Comparison of ENCODE assay signal across 23 cellular contexts in the genomic region with DNA sequence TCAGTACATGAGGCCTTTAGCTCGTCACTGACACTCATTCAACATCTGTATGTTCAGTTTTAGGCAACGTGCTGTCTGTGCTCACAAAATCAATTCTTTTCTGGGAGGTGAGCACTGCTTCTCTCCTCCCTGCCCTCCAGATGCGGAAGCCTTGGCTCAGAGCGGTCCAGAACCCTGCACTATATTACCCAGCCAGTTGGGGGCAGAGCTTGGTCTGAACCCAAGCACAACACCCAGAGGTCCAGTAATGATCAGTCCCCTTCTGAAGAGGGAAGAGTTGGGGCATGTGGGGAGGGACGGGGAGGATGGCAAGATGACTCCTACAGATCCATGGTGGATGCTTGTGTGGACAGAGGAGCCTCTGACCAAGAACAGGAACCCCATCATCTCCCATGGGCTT. TPM values are rescaled to one million over a fixed set of nuclear protein-coding genes. Genes with fewer than 3 reads are reported as not detected.
DNase-seq lines count a peak whose midpoint lies in the region; FAIRE-seq and TF ChIP-seq lines count a peak whose summit lies in the region.
"Had no signal": no experiment of that assay in that cellular context is flagged by ENCODE, and none has a peak within 500 bp of the region (broad histone marks: within the 10 kb centered on the region; RNA-seq: fewer than 3 reads in every experiment).

No MANE protein-coding gene starts in this region.

- no peaks in the 10 kb centered on the region for H3K9me3 Mint-ChIP-seq in neural progenitor cell
- no peaks in the 10 kb centered on the region for H3K9me3 Mint-ChIP-seq in Caco-2 (ENCODE audit: unreplicated experiment)

- TF ChIP-seq POLR2A in stomach (IDR thresholded peaks at IDR 0.05), result no peak

- H3K79me2 ChIP-seq in neural progenitor cell (ENCODE audit: low read depth), result no peaks in the 10 kb centered on the region

- H3K4me1 Mint-ChIP-seq in neural progenitor cell (no peaks in the 10 kb centered on the region), Caco-2 (ENCODE audit: low read depth, unreplicated experiment) (no peaks in the 10 kb centered on the region)

- DNase-seq in DMS53 (lab: John Stamatoyannopoulos, UW), result peak; percentile 28
- DNase-seq in DMS53 treated with DMSO at 0.1 percent for 48 hours (lab: John Stamatoyannopoulos, UW; ENCODE audit: unreplicated experiment), result no peak
- peak; percentile 6 for DNase-seq in NAMALWA (ENCODE audit: low spot score)
- DNase-seq in bronchial epithelial cell (ENCODE audit: low read depth), result no peak
- DNase-seq in neural progenitor cell (ENCODE audit: low spot score), result no peak
- DNase-seq in GM13977 (ENCODE audit: low spot score), result no peak
- no peak for DNase-seq in Caco-2
- DNase-seq in stomach, result no peak
- DNase-seq: 8988T; BE2C; CD8-positive, alpha-beta T cell; GF-D8; GM23248; KG1; NCI-H1092 treated with DMSO at 0.1 percent for 48 hours; NCI-H2081 treated with DMSO at 0.1 percent for 48 hours; NCI-H510A treated with DMSO at 0.1 percent for 48 hours; Peyer's patch had no signal

- H3K4me3 ChIP-seq in bronchial epithelial cell (ENCODE audit: low read depth, low read length) (no peak overlapping the region), neural progenitor cell (no peak overlapping the region), Caco-2 (ENCODE audit: low read depth, low read length) (no peak overlapping the region), stomach (no peak overlapping the region)
- H3K4me3 ChIP-seq: GM23248, Peyer's patch, SK-N-MC had no signal

- H3K36me3 ChIP-seq in bronchial epithelial cell (ENCODE audit: control insufficient read depth, insufficient read depth, low read length), result no peaks in the 10 kb centered on the region
- H3K36me3 ChIP-seq in neural progenitor cell, result no peaks in the 10 kb centered on the region
- no peaks in the 10 kb centered on the region for H3K36me3 ChIP-seq in Caco-2 (ENCODE audit: control insufficient read depth, insufficient read depth, low read length)
- H3K36me3 ChIP-seq in stomach, result no peaks in the 10 kb centered on the region
- H3K36me3 ChIP-seq: BE2C, Peyer's patch had no signal

- H3K27ac ChIP-seq in neural progenitor cell (no peak overlapping the region), stomach (no peak overlapping the region)
- H3K27ac ChIP-seq: GM23248, Peyer's patch, SK-N-MC had no signal

- FAIRE-seq in bronchial epithelial cell (lab: Jason Lieb, UNC), result peak; percentile 13
- FAIRE-seq: D721Med, GM12891, HepG2 had no signal

- H3K36me3 Mint-ChIP-seq in neural progenitor cell (no peaks in the 10 kb centered on the region), Caco-2 (ENCODE audit: insufficient read depth, unreplicated experiment) (no peaks in the 10 kb centered on the region)
- H3K36me3 Mint-ChIP-seq: CD8-positive, alpha-beta T cell had no signal

- POLR2A ChIA-PET in Caco-2 (lab: Charles Lee), result no interaction called here

- H2AFZ ChIP-seq in neural progenitor cell (replicated peaks), result no peak overlapping the region
- H2AFZ ChIP-seq: GM23248 had no signal

- no peaks in the 10 kb centered on the region for H3K9me3 ChIP-seq in neural progenitor cell (ENCODE audit: low read depth)
- H3K9me3 ChIP-seq in Caco-2, result no peaks in the 10 kb centered on the region
- peaks cover 0 to 6% (median 1%) of the 10 kb centered on the region in 4 donors for H3K9me3 ChIP-seq in stomach
- H3K9me3 ChIP-seq: BE2C, Peyer's patch had no signal

- WGBS in stomach, 5 donors, result 73 to 80% (median 80%) methylated on average over 4 to 5 of the region's 5 CpGs

- H4K20me1 ChIP-seq in neural progenitor cell (ENCODE audit: low read depth), result no peaks in the 10 kb centered on the region

- BruUV-seq in Caco-2 (replicated peaks; lab: Mats Ljungman, UMichigan), result no TSS peak

- H3F3A ChIP-seq in neural progenitor cell (ENCODE audit: low read depth), result no peaks in the 10 kb centered on the region

- CTCF ChIA-PET in Caco-2 (lab: Charles Lee), result no interaction called here

- intact Hi-C loops in Caco-2 (cut with micrococcal nuclease; ENCODE audit: unreplicated experiment), result no loop called here
- intact Hi-C loops in stomach (cut with DNase I; ENCODE audit: low total_unique reads), result no loop called here

- no peak overlapping the region for H3K27ac Mint-ChIP-seq in neural progenitor cell
- no peak overlapping the region for H3K27ac Mint-ChIP-seq in Caco-2 (ENCODE audit: unreplicated experiment)
- H3K27ac Mint-ChIP-seq: CD8-positive, alpha-beta T cell had no signal

- TF ChIP-seq EP300 in stomach (IDR thresholded peaks at IDR 0.05), result no peak

- H3K27me3 Mint-ChIP-seq in neural progenitor cell (ENCODE audit: insufficient read depth, low read depth), result peaks cover 13% of the 10 kb centered on the region
- H3K27me3 Mint-ChIP-seq in Caco-2 (ENCODE audit: insufficient read depth, unreplicated experiment), result peaks cover 2% of the 10 kb centered on the region

- TF ChIP-seq CTCF in bronchial epithelial cell (IDR thresholded peaks at IDR 0.05; ENCODE audit: insufficient read depth, low read length, severe bottlenecking) (no peak), neural progenitor cell (IDR thresholded peaks at IDR 0.05) (peak; percentile 24), GM13977 (IDR thresholded peaks at IDR 0.05; ENCODE audit: extremely low read depth, insufficient read depth, missing control alignments) (no peak), Caco-2 (IDR thresholded peaks at IDR 0.05; ENCODE audit: insufficient read depth in 1 of 2, low read depth in 1 of 2, low read length in 1 of 2, severe bottlenecking in 1 of 2, unreplicated experiment in 1 of 2) (no peak), stomach (IDR thresholded peaks at IDR 0.05) (no peak)

- in situ Hi-C loops in GM13977 (cut with MboI; ENCODE audit: low pct_unique_long_range_greater_than_20kb, low sequenced_read_pairs, unreplicated experiment), result no loop called here

- no peak overlapping the region for H3K4me2 ChIP-seq in neural progenitor cell

- no peak overlapping the region for H3K9ac ChIP-seq in neural progenitor cell
- H3K9ac ChIP-seq: GM23248 had no signal

- H3K4me3 Mint-ChIP-seq in neural progenitor cell, result no peak overlapping the region
- no peak overlapping the region for H3K4me3 Mint-ChIP-seq in Caco-2 (ENCODE audit: unreplicated experiment)
- H3K4me3 Mint-ChIP-seq: CD8-positive, alpha-beta T cell had no signal

- no peaks in the 10 kb centered on the region for H3K4me1 ChIP-seq in neural progenitor cell
- H3K4me1 ChIP-seq in Caco-2, result no peaks in the 10 kb centered on the region
- peaks cover 0 to 5% (median 0%) of the 10 kb centered on the region in 4 donors for H3K4me1 ChIP-seq in stomach
- H3K4me1 ChIP-seq: BE2C, Peyer's patch had no signal

- H3K27me3 ChIP-seq in bronchial epithelial cell (ENCODE audit: control insufficient read depth, insufficient read depth, low read length), result no peaks in the 10 kb centered on the region
- H3K27me3 ChIP-seq in neural progenitor cell, result peaks cover 14% of the 10 kb centered on the region
- no peaks in the 10 kb centered on the region; the same call in 1 of the 2 replicates for H3K27me3 ChIP-seq in Caco-2 (replicated peaks; ENCODE audit: control insufficient read depth, insufficient read depth, low read length)
- H3K27me3 ChIP-seq in stomach, result peaks cover 0 to 31% (median 13%) of the 10 kb centered on the region in 3 donors
- H3K27me3 ChIP-seq: BE2C, Peyer's patch had no signal

RNA-seq across cellular contexts. Expression of a gene that starts 5.6 kb away (rescaled TPM):
- 0.38 and 0.53 TPM in 2 replicates for total RNA-seq in bronchial epithelial cell
- 0.03 TPM in 1 of 2 replicates, not detected in the other for total RNA-seq in neural progenitor cell (ENCODE audit: low replicate concordance)
- not detected in 2 replicates for total RNA-seq in Caco-2 (2022)
- under 1 TPM in 1 of 5 donors, not detected in 4; 0.37 TPM for total RNA-seq in stomach
- not detected for polyA plus RNA-seq in stomach
- total RNA-seq: CD8-positive, alpha-beta T cell; GM23248; HepG2; Right ventricle myocardium inferior had no signal
- polyA plus RNA-seq: GM23248, HepG2 had no signal

Comparison
In these comparisons a context has a peak if more than half of its experiments do, and no peak if none do; other contexts are left out.
1. DNase-seq: peak in DMS53 (single experiment) and NAMALWA (single experiment); none in DMS53 treated with DMSO at 0.1 percent for 48 hours (single experiment), bronchial epithelial cell (single experiment), neural progenitor cell (single experiment), GM13977 (single experiment), Caco-2 (0 of 2) and stomach (single experiment).